In genomic region chr7:107048783-107049418, GRCh38 we compare ENCODE assay signal across 18 cellular contexts. TPM values are rescaled to one million over a fixed set of nuclear protein-coding genes. Genes with fewer than 3 reads are reported as not detected.
DNase-seq lines count a peak whose midpoint lies in the region; ATAC-seq and TF ChIP-seq lines count a peak whose summit lies in the region.
"Had no signal": no experiment of that assay in that cellular context is flagged by ENCODE, and none has a peak within 500 bp of the region (broad histone marks: within the 10 kb centered on the region; RNA-seq: fewer than 3 reads in every experiment).

No MANE protein-coding gene starts in this region.

- DNase-seq in adrenal gland (no peak), fibroblast of peridontal ligament (ENCODE audit: extremely low read depth) (peak; percentile 40), inferior parietal cortex (ENCODE audit: extremely low spot score) (no peak), foreskin keratinocyte (no peak), C1 segment of cervical spinal cord (lab: John Stamatoyannopoulos, UW) (no peak)
- DNase-seq: Caco-2; CD4-positive, alpha-beta T cell; NCI-H1417 treated with DMSO at 0.1 percent for 48 hours; NCI-H187 treated with DMSO at 0.1 percent for 48 hours; NCI-H2227 treated with DMSO at 0.1 percent for 48 hours; NCI-H510A treated with DMSO at 0.1 percent for 48 hours; NCI-H774 had no signal

- ATAC-seq in foreskin keratinocyte (no peak), GM18867 (IDR thresholded peaks at IDR 0.05; ENCODE audit: unreplicated experiment) (no peak)
- ATAC-seq: GM12878 had no signal

- 85 to 92% (median 87%) methylated on average over 4 of the region's 4 CpGs for WGBS in adrenal gland, 4 donors

- TF ChIP-seq CTCF in Loucy (conservative IDR thresholded peaks at IDR 0.05; ENCODE audit: low read length) = peak; percentile 30; the same call in 1 of the 2 replicates
- no peak for TF ChIP-seq CTCF in adrenal gland (IDR thresholded peaks at IDR 0.05)
- TF ChIP-seq CTCF in foreskin keratinocyte (conservative IDR thresholded peaks at IDR 0.05) = no peak

- TF ChIP-seq POLR2A in adrenal gland (IDR thresholded peaks at IDR 0.05) = no peak

- H3K4me1 ChIP-seq in Loucy (ENCODE audit: insufficient read depth, low read length, poor library complexity, severe bottlenecking) (peaks cover 16% of the 10 kb centered on the region), adrenal gland (replicated peaks in 1 of 2) (peaks cover 19 to 50% of the 10 kb centered on the region in 2 donors), foreskin keratinocyte (peaks cover 5% of the 10 kb centered on the region)

- no peak overlapping the region for H3K9ac ChIP-seq in Loucy (ENCODE audit: low read depth, low read length, poor library complexity, severe bottlenecking)
- H3K9ac ChIP-seq: KMS-11 had no signal

- H2AFZ ChIP-seq in Loucy (ENCODE audit: low read length) = no peak overlapping the region

- H3K36me3 ChIP-seq in Loucy (ENCODE audit: insufficient read depth, low read length) = no peaks in the 10 kb centered on the region
- no peaks in the 10 kb centered on the region for H3K36me3 ChIP-seq in adrenal gland (replicated peaks in 1 of 2)

- intact Hi-C loops in adrenal gland (cut with DNase I) = loop anchor here in 1 of 2 donors (10.0 kb wide), 1 partner anchor 96 kb away; no protein-coding TSS in a partner anchor

- H3K4me3 ChIP-seq in Loucy (ENCODE audit: low read length, poor library complexity, severe bottlenecking) (no peak overlapping the region), adrenal gland (no peak overlapping the region)
- H3K4me3 ChIP-seq: GM12878 had no signal

- 0 out of 2 replicates have a peak, but pooled peaks cover 3% of the 10 kb centered on the region for H3F3A ChIP-seq in Loucy (ENCODE audit: low read depth)

- no peaks in the 10 kb centered on the region for H3K27me3 ChIP-seq in Loucy (ENCODE audit: insufficient read depth, low read length, poor library complexity, severe bottlenecking)
- H3K27me3 ChIP-seq in adrenal gland = no peaks in the 10 kb centered on the region
- peaks cover 71% of the 10 kb centered on the region for H3K27me3 ChIP-seq in foreskin keratinocyte

- H3K27ac ChIP-seq in adrenal gland (peak overlapping the region; percentile 30 to 77 (median 65)), foreskin keratinocyte (no peak overlapping the region)
- H3K27ac ChIP-seq: KMS-11 had no signal

- H3K9me2 ChIP-seq in Loucy (replicated peaks; ENCODE audit: low read depth, low read length) = no peaks in the 10 kb centered on the region

- no peaks in the 10 kb centered on the region for H4K20me1 ChIP-seq in Loucy (ENCODE audit: insufficient read depth, low read length, poor library complexity, severe bottlenecking)

- no peak overlapping the region for H3K4me2 ChIP-seq in Loucy (ENCODE audit: low read depth, low read length, poor library complexity, severe bottlenecking)
- H3K4me2 ChIP-seq: KMS-11 had no signal

- H3K79me2 ChIP-seq in Loucy (ENCODE audit: insufficient read depth, low read length) = no peaks in the 10 kb centered on the region

- H3K9me3 ChIP-seq in Loucy (ENCODE audit: insufficient read depth, low read depth, low read length) = no peaks in the 10 kb centered on the region
- no peaks in the 10 kb centered on the region for H3K9me3 ChIP-seq in adrenal gland (replicated peaks in 1 of 3)
- H3K9me3 ChIP-seq: Caco-2 had no signal

RNA-seq across cellular contexts. Expression of gene PRKAR2B, which starts 4.4 kb away (rescaled TPM):
- total RNA-seq in adrenal gland (100 to 1,000 TPM in 3 of 8 donors, 10 to 100 TPM in 5; 58.2 to 145 (median 82.9) TPM), foreskin keratinocyte (not detected in 2 replicates)
- polyA plus RNA-seq in adrenal gland (100 to 1,000 TPM in 1 of 3 donors, 10 to 100 TPM in 2; 30.4 to 212 (median 54.5) TPM), foreskin keratinocyte (not detected in 2 replicates)
- total RNA-seq: HT-29, MCF 10A had no signal

Comparison
In these comparisons a context has a peak if more than half of its experiments do, and no peak if none do; other contexts are left out.
1. RNA of gene PRKAR2B, which starts 4.4 kb away (total RNA-seq): 58.2 to 145 TPM in adrenal gland; not detected in foreskin keratinocyte; every median in the first group is over 10 times any median in the second.